13 cellular contexts compared by ENCODE assay signal in the genomic region with DNA sequence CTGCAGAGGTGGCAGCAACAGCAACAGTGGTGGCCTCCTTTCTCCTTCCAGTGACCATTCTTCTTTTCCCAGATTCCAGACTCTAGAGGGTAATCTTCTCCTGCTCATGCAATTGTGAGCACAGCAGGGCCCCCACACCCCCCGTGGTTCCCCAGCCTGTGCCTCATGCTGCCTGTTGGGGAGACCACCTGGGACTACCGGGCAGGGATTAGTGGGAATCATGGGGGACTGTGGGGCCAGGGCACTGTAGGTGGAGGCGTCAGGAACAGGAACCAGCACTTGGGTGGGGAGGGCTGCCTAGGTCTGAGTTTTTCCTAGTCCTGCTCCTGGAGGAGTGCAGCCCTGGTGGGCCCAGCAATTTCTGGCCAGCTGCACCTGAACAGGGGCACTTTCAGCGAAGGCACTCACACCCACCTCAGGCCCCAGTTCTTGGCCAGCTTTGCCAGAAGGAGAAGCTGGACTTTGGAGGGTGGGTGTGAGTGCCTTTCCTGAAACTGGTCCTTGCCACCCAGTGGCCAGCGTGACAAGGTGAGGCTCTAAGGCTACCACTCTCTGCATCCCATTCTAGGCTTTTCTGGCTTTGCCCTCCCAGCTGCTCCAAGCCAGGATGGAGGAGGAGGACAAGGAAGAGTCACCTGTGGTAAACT. TPM values are rescaled to one million over a fixed set of nuclear protein-coding genes. Genes with fewer than 3 reads are reported as not detected.
DNase-seq lines count a peak whose midpoint lies in the region; ATAC-seq, FAIRE-seq and TF ChIP-seq lines count a peak whose summit lies in the region.
"Not testable (repeated sequence)": the region's sequence is repeated elsewhere in the genome, so short reads cannot be mapped to it uniquely, and the experiment has no call there.
"Had no signal": no experiment of that assay in that cellular context is flagged by ENCODE, and none has a peak within 500 bp of the region (broad histone marks: within the 10 kb centered on the region; RNA-seq: fewer than 3 reads in every experiment).

No MANE protein-coding gene starts in this region.

- not testable (repeated sequence) for H3K27ac ChIP-seq in A549; RWPE2 (ENCODE audit: poor library complexity, severe bottlenecking); body of pancreas; right cardiac atrium (ENCODE audit: low read length); upper lobe of right lung

- not testable (repeated sequence) for TF ChIP-seq POLR2A in A549 (IDR thresholded peaks at IDR 0.05; ENCODE audit: low read length); body of pancreas (IDR thresholded peaks at IDR 0.05)

- not testable (repeated sequence) for H3K4me3 ChIP-seq in A549; RWPE2 (ENCODE audit: severe bottlenecking); body of pancreas; right cardiac atrium (ENCODE audit: low read length); mucosa of descending colon; upper lobe of right lung

- TF ChIP-seq EP300 in A549 (IDR thresholded peaks at IDR 0.05): not testable (repeated sequence)

- not testable (repeated sequence) for H3K4me1 Mint-ChIP-seq in stimulated activated effector memory CD8-positive, alpha-beta T cell treated with anti-CD3 and anti-CD28 coated beads, Interleukin-12 subunit alpha, Interleukin-12 subunit beta, amount 100 ng/mL, for 72 hours

- not testable (repeated sequence) for TF ChIP-seq CTCF in A549 (IDR thresholded peaks at IDR 0.05); RWPE2 (IDR thresholded peaks at IDR 0.05; ENCODE audit: poor library complexity, severe bottlenecking); body of pancreas (IDR thresholded peaks at IDR 0.05); mucosa of descending colon (IDR thresholded peaks at IDR 0.05); upper lobe of right lung (IDR thresholded peaks at IDR 0.05)

- peak; percentile 4 to 16; a peak in 2 of 6 replicates for ATAC-seq in A549
- ATAC-seq in RWPE2 (ENCODE audit: low read depth): peak; percentile 18; the same call in 2 of the 3 replicates
- peak; percentile 18 for ATAC-seq in body of pancreas
- peak; percentile 41 to 47 for ATAC-seq in right cardiac atrium
- peak; percentile 48 for ATAC-seq in mucosa of descending colon
- ATAC-seq in stimulated activated effector memory CD8-positive, alpha-beta T cell treated with anti-CD3 and anti-CD28 coated beads, Interleukin-12 subunit alpha, Interleukin-12 subunit beta, amount 100 ng/mL, for 72 hours: peak; percentile 33
- peak; percentile 14 for ATAC-seq in upper lobe of right lung

- TF ChIP-seq RAD21 in A549 (conservative IDR thresholded peaks at IDR 0.05 in 1 of 2, IDR thresholded peaks at IDR 0.05 in 1 of 2): not testable (repeated sequence)

- intact Hi-C loops in body of pancreas (cut with DNase I); right cardiac atrium (cut with DNase I); mucosa of descending colon (cut with DNase I, micrococcal nuclease); upper lobe of right lung (cut with DNase I): not testable (repeated sequence)

- not testable (repeated sequence) for DNase-seq in A549 (ENCODE audit: low read depth in 1 of 2, low spot score in 1 of 2); RWPE2 (ENCODE audit: low spot score); body of pancreas; mucosa of descending colon; stimulated activated effector memory CD8-positive, alpha-beta T cell treated with anti-CD3 and anti-CD28 coated beads, Interleukin-12 subunit alpha, Interleukin-12 subunit beta, amount 100 ng/mL, for 72 hours (ENCODE audit: low spot score in 2 of 2)
- DNase-seq in right cardiac atrium: peak in 1 of 3 donors; percentile 13
- DNase-seq in upper lobe of right lung: peak; percentile 20

- H3K4me3 Mint-ChIP-seq in stimulated activated effector memory CD8-positive, alpha-beta T cell treated with anti-CD3 and anti-CD28 coated beads, Interleukin-12 subunit alpha, Interleukin-12 subunit beta, amount 100 ng/mL, for 72 hours: not testable (repeated sequence)

- not testable (repeated sequence) for H3K27ac Mint-ChIP-seq in stimulated activated effector memory CD8-positive, alpha-beta T cell treated with anti-CD3 and anti-CD28 coated beads, Interleukin-12 subunit alpha, Interleukin-12 subunit beta, amount 100 ng/mL, for 72 hours

- H3K4me1 ChIP-seq in A549; RWPE2 (ENCODE audit: insufficient read depth, poor library complexity, severe bottlenecking); body of pancreas; right cardiac atrium (ENCODE audit: control insufficient read depth, insufficient read depth, low read length); mucosa of descending colon (ENCODE audit: low read depth); upper lobe of right lung: not testable (repeated sequence)

- FAIRE-seq in A549 (lab: Jason Lieb, UNC): not testable (repeated sequence)

- 9% methylated on average over 2 of the region's 5 CpGs for WGBS in A549 (ENCODE audit: missing lambda C conversion rate)
- WGBS in body of pancreas, 2 donors: 63 to 67% methylated on average over 1 to 2 of the region's 5 CpGs
- 77% methylated on average over 2 of the region's 5 CpGs for WGBS in right cardiac atrium

- POLR2A ChIA-PET in A549 (lab: Yijun Ruan, JAX): not testable (repeated sequence)

- H3K9me3 Mint-ChIP-seq in stimulated activated effector memory CD8-positive, alpha-beta T cell treated with anti-CD3 and anti-CD28 coated beads, Interleukin-12 subunit alpha, Interleukin-12 subunit beta, amount 100 ng/mL, for 72 hours: not testable (repeated sequence)

- CTCF ChIA-PET in A549 (lab: Yijun Ruan, JAX): not testable (repeated sequence)

- H3K27me3 ChIP-seq in RWPE2 (ENCODE audit: insufficient read depth, poor library complexity, severe bottlenecking); body of pancreas; right cardiac atrium (ENCODE audit: control insufficient read depth, insufficient read depth); upper lobe of right lung: not testable (repeated sequence)

- not testable (repeated sequence) for H3K36me3 ChIP-seq in RWPE2 (ENCODE audit: low read depth); body of pancreas (replicated peaks in 1 of 2; ENCODE audit: insufficient read depth in 1 of 2, low read depth in 2 of 2); mucosa of descending colon (ENCODE audit: low read depth); upper lobe of right lung

- H3K9me3 ChIP-seq in A549; RWPE2 (ENCODE audit: severe bottlenecking); body of pancreas; right cardiac atrium (ENCODE audit: control insufficient read depth, low read length); mucosa of descending colon; upper lobe of right lung: not testable (repeated sequence)

- H3K36me3 Mint-ChIP-seq in stimulated activated effector memory CD8-positive, alpha-beta T cell treated with anti-CD3 and anti-CD28 coated beads, Interleukin-12 subunit alpha, Interleukin-12 subunit beta, amount 100 ng/mL, for 72 hours: not testable (repeated sequence)

- not testable (repeated sequence) for H3K4me2 ChIP-seq in A549

RNA-seq across cellular contexts. Expression of gene POTEM, which starts 46.1 kb away (rescaled TPM):
- polyA plus RNA-seq in A549 (2011; rRNA removed) (0.04 TPM in 1 of 2 replicates, not detected in the other), A549 (2017; fragmentation: RNase III; extraction: RNeasy Plus Mini Kit Qiagen cat#74134 plus additional on column Dnase treatment) (not detected in 3 replicates), right cardiac atrium (not detected)
- polyA plus RNA-seq in A549 (2012; cell fraction: cytosol; rRNA removed): not detected in 2 replicates
- 0.12 TPM in 1 of 2 replicates, not detected in the other for polyA plus RNA-seq in A549 (2012; cell fraction: nucleus; rRNA removed)
- not detected in 2 replicates for polyA minus RNA-seq in A549 (2011; rRNA and poly(A)+ RNA removed)
- total RNA-seq in body of pancreas (not detected), right cardiac atrium (not detected), mucosa of descending colon (not detected), upper lobe of right lung (not detected)
- total RNA-seq: Calu3; CD4-positive, alpha-beta memory T cell; G401; GM23338; H4; H9 had no signal
- polyA plus RNA-seq: CD4-positive, alpha-beta memory T cell; GM23338 had no signal
